Comparison of ENCODE assay signal across 28 cellular contexts in genomic region chr11:132969892-132970291, GRCh38.
"Had no signal": no experiment of that assay in that cellular context is flagged by ENCODE, and none has a peak within 500 bp of the region (broad histone marks: within the 10 kb centered on the region; RNA-seq: fewer than 3 reads in every experiment).

No MANE protein-coding gene starts in this region.

- H2AFZ ChIP-seq: hepatocyte had no signal

- H3K9me3 Mint-ChIP-seq: dendritic cell treated with granulocyte-macrophage colony-stimulating factor and Interleukin-4, amounts not matched to agents 40 ng/mL and 50 ng/mL, for 4 days had no signal

- H3K4me3 Mint-ChIP-seq: dendritic cell treated with granulocyte-macrophage colony-stimulating factor and Interleukin-4, amounts not matched to agents 40 ng/mL and 50 ng/mL, for 4 days; effector memory CD8-positive, alpha-beta T cell; endodermal cell had no signal

- H3K27me3 ChIP-seq: colonic mucosa, dorsolateral prefrontal cortex, esophagus squamous epithelium, foreskin keratinocyte, gastrocnemius medialis, gastroesophageal sphincter, heart left ventricle, hepatocyte had no signal

- H3K27ac ChIP-seq: colonic mucosa, coronary artery, epithelial cell of prostate, esophagus squamous epithelium, foreskin keratinocyte, gastrocnemius medialis, gastroesophageal sphincter, heart left ventricle, heart right ventricle, hepatocyte had no signal

- H3K4me3 ChIP-seq: colonic mucosa, coronary artery, dorsolateral prefrontal cortex, esophagus squamous epithelium, gastrocnemius medialis, gastroesophageal sphincter, heart left ventricle, heart right ventricle, hepatocyte had no signal

- H3K27ac Mint-ChIP-seq: dendritic cell treated with granulocyte-macrophage colony-stimulating factor and Interleukin-4, amounts not matched to agents 40 ng/mL and 50 ng/mL, for 4 days; effector memory CD8-positive, alpha-beta T cell; endodermal cell had no signal

- H3K4me2 ChIP-seq: hepatocyte had no signal

- H3K79me2 ChIP-seq: hepatocyte had no signal

- FAIRE-seq: endometrium, endothelial cell of umbilical vein had no signal

- ATAC-seq: effector memory CD8-positive, alpha-beta T cell; esophagus mucosa; foreskin keratinocyte; gastrocnemius medialis; gastroesophageal sphincter; heart left ventricle; heart right ventricle had no signal

- DNase-seq: colonic mucosa; cortex of kidney; dermis blood vessel endothelial cell; dorsolateral prefrontal cortex; effector CD4-positive, alpha-beta T cell; effector CD8-positive, alpha-beta T cell; effector memory CD4-positive, alpha-beta T cell; effector memory CD8-positive, alpha-beta T cell; endodermal cell; erythroblast; esophagus squamous epithelium; foreskin fibroblast; foreskin keratinocyte; foreskin melanocyte; gastrocnemius medialis; glutamatergic neuron; head of caudate nucleus; heart left ventricle; heart right ventricle; hippocampal formation had no signal

- H3K27me3 Mint-ChIP-seq: dendritic cell treated with granulocyte-macrophage colony-stimulating factor and Interleukin-4, amounts not matched to agents 40 ng/mL and 50 ng/mL, for 4 days had no signal

- H3K9me3 ChIP-seq: colonic mucosa, esophagus squamous epithelium, gastrocnemius medialis, gastroesophageal sphincter had no signal

- H3K4me1 ChIP-seq: colonic mucosa, esophagus squamous epithelium, foreskin keratinocyte, gastrocnemius medialis, gastroesophageal sphincter, heart left ventricle, heart right ventricle had no signal

- H3K36me3 ChIP-seq: colonic mucosa, esophagus squamous epithelium, gastrocnemius medialis, gastroesophageal sphincter, heart left ventricle, heart right ventricle had no signal
